Comparison of ENCODE assay signal across 15 cellular contexts in the genomic region with DNA sequence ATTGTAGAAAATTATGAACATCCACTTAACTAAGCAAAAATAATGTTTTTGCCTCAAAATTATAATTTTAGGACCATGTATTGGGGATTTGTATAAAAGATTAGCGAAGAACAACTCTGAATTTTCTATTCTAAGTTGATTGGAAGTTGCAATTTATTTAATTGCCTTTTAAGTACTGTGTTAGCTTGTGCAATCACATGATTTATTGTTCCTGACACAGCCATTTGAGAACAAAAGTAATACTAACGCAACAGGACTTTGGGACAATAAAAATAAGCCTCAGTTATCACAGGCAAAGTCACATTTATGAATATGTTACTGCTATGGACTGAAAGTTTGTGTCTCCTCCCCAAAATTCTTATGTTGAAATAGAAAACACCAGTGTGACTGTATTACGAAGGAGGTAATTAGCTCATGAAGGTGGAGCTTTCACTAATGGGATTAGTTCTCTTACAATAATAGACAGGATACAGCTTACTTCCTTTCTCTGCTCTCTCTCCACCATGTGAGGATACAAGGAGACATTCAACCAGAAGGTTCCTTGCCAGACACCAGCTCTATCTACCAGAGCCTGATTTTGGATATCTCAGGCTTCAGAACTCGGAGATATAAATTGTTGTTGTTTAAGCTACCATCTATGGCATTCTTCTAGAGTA.
A peak's percentile ranks its signal among the peaks of the same experiment; 100 is the strongest.
DNase-seq lines count a peak whose midpoint lies in the region; ATAC-seq and TF ChIP-seq lines count a peak whose summit lies in the region.
"Had no signal": no experiment of that assay in that cellular context is flagged by ENCODE, and none has a peak within 500 bp of the region (broad histone marks: within the 10 kb centered on the region; RNA-seq: fewer than 3 reads in every experiment).

No MANE protein-coding gene starts in this region.

- no peaks in the 10 kb centered on the region for H3K9me3 ChIP-seq in OCI-LY3 (ENCODE audit: insufficient read depth, low read length)
- H3K9me3 ChIP-seq: Caco-2 had no signal

- H3K79me2 ChIP-seq in OCI-LY3 (ENCODE audit: low read length): no peaks in the 10 kb centered on the region

- peak overlapping the region; percentile 32; the same call in 1 of the 2 replicates for H2AFZ ChIP-seq in OCI-LY3 (ENCODE audit: low read depth, low read length)

- no peaks in the 10 kb centered on the region for H4K20me1 ChIP-seq in OCI-LY3 (ENCODE audit: insufficient read depth, low read length)

- H3K4me2 ChIP-seq in OCI-LY3 (ENCODE audit: low read length): no peak overlapping the region

- no peak for TF ChIP-seq CTCF in OCI-LY3 (IDR thresholded peaks at IDR 0.05; ENCODE audit: low read depth, low read length)

- no peaks in the 10 kb centered on the region for H3K27me3 ChIP-seq in OCI-LY3 (ENCODE audit: low read depth, low read length)

- no peak overlapping the region for H3K4me3 ChIP-seq in OCI-LY3 (ENCODE audit: low read length)

- no peak overlapping the region for H3K27ac ChIP-seq in OCI-LY3 (ENCODE audit: low read length)

- H3K9ac ChIP-seq in OCI-LY3 (ENCODE audit: low read length): no peak overlapping the region

- no peaks in the 10 kb centered on the region for H3K36me3 ChIP-seq in OCI-LY3 (replicated peaks; ENCODE audit: low read depth, low read length)

- DNase-seq in ELR (ENCODE audit: low read depth) (peak; percentile 4), NCI-H1417 treated with DMSO at 0.1 percent for 48 hours (lab: John Stamatoyannopoulos, UW) (peak; percentile 18), kidney tubule cell (ENCODE audit: low spot score) (peak; percentile 2), occipital lobe (lab: John Stamatoyannopoulos, UW) (no peak), mesenteric fat pad (ENCODE audit: low spot score) (no peak), NCI-H446 (lab: John Stamatoyannopoulos, UW) (no peak)
- DNase-seq: AML-193, Caco-2, GOT3, MM.1S, NCI-H1436 treated with DMSO at 0.1 percent for 48 hours, PC-3 had no signal

- ATAC-seq in HG02884 (IDR thresholded peaks at IDR 0.05; ENCODE audit: unreplicated experiment): no peak
- ATAC-seq: HepG2, PC-3 had no signal

- no peaks in the 10 kb centered on the region for H3K4me1 ChIP-seq in OCI-LY3 (ENCODE audit: low read length)
- H3K4me1 ChIP-seq: Caco-2 had no signal

Comparison
In these comparisons a context has a peak if more than half of its experiments do, and no peak if none do; other contexts are left out.
1. DNase-seq: peak in ELR (single experiment), NCI-H1417 treated with DMSO at 0.1 percent for 48 hours (single experiment) and kidney tubule cell (single experiment); none in occipital lobe (single experiment), mesenteric fat pad (single experiment) and NCI-H446 (0 of 2).